In the genomic region with DNA sequence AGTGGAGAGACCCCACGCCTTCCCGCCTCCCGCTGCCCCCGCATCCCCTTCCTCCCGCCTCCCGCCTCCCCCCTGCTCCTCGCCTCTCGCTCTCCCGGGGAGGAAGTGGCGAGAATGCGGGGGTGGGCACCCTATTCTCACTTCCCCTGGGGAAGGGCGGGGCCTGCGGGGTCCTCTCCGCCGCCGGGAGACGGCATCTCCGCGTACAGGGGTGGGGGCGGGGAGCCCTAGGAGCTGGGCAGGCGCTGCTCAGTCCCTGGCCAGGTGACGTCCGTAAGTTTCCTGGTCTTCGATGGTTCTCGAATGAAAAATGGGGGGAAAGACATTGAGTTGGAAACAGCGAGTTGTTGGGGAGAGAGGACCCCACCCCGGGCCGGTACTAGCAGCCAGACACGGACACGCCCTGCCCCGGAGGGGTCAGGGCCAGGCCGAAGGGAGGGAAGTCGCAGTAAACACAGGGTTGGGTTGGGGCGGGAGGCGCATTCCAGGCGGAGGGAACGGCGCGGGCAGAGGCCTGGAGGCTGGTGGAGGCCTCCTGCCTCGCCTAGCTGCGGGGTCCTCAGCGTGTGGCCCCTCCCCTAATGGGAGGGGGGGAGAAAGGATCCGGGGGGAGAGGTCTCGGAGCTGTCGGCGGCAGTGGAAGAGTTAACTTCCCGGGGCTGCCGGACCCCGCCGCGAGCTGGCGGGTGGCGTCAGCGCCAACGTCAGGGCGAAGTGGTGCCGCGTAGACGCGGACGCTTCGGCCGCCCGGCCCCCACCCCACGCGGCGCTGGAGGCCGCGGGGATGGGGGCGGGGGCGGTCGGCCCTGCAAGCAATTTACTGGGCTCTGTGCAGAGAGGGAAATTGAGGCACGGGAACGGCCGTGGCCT, we compare ENCODE assay signal across 8 cellular contexts. TPM values are rescaled to one million over a fixed set of nuclear protein-coding genes. Genes with fewer than 3 reads are reported as not detected.
DNase-seq lines count a peak whose midpoint lies in the region; ATAC-seq lines count a peak whose summit lies in the region.

No MANE protein-coding gene starts in this region.

- under 1% methylated on average over 75 of the region's 75 CpGs for WGBS in thymus

- no peaks in the 10 kb centered on the region for H3K9me3 Mint-ChIP-seq in activated naive CD4-positive, alpha-beta T cell treated with anti-CD3 and anti-CD28 coated beads, Interleukin-2, amount 10 ng/mL, durations not matched to agents 7 days and 5 days

- H3K27ac ChIP-seq in SJSA1: peak overlapping the region; percentile 63
- H3K27ac ChIP-seq in thymus (ENCODE audit: low read depth): peak overlapping the region; percentile 99

- H3K4me3 ChIP-seq in SJSA1: peak overlapping the region; percentile 44
- peak overlapping the region; percentile 87 for H3K4me3 ChIP-seq in thymus (ENCODE audit: low read length)

- H3K27ac Mint-ChIP-seq in activated naive CD4-positive, alpha-beta T cell treated with anti-CD3 and anti-CD28 coated beads, Interleukin-2, amount 10 ng/mL, durations not matched to agents 7 days and 5 days: peak overlapping the region; percentile 96

- H3K27me3 ChIP-seq in SJSA1 (replicated peaks) (no peaks in the 10 kb centered on the region), thymus (ENCODE audit: control insufficient read depth, insufficient read depth) (no peaks in the 10 kb centered on the region)

- H3K4me1 ChIP-seq in SJSA1 (replicated peaks): peaks cover 37% of the 10 kb centered on the region
- peaks cover 11% of the 10 kb centered on the region for H3K4me1 ChIP-seq in thymus (ENCODE audit: control insufficient read depth, insufficient read depth, low read length)

- CTCF ChIA-PET in activated naive CD4-positive, alpha-beta T cell treated with anti-CD3 and anti-CD28 coated beads, Interleukin-2, amount 10 ng/mL, durations not matched to agents 7 days and 5 days (lab: Charles Lee): interaction anchor here (1.2 to 6.6 kb wide), 6 partner anchors 8 to 36 kb away, joined by 4 to 73 read pairs (median 9); partner anchors contain the start of gene JUND

- peak overlapping the region; percentile 89 for H3K4me3 Mint-ChIP-seq in activated naive CD4-positive, alpha-beta T cell treated with anti-CD3 and anti-CD28 coated beads, Interleukin-2, amount 10 ng/mL, durations not matched to agents 7 days and 5 days

- no peaks in the 10 kb centered on the region for H3K36me3 ChIP-seq in SJSA1
- no peaks in the 10 kb centered on the region for H3K36me3 ChIP-seq in thymus (ENCODE audit: control insufficient read depth, insufficient read depth)

- ATAC-seq in HG03139 (IDR thresholded peaks at IDR 0.05; ENCODE audit: unreplicated experiment): peak; percentile 35

- peaks cover 77% of the 10 kb centered on the region for H3K4me1 Mint-ChIP-seq in activated naive CD4-positive, alpha-beta T cell treated with anti-CD3 and anti-CD28 coated beads, Interleukin-2, amount 10 ng/mL, durations not matched to agents 7 days and 5 days

- H3K9me3 ChIP-seq in SJSA1 (replicated peaks) (no peaks in the 10 kb centered on the region), thymus (ENCODE audit: control insufficient read depth) (no peaks in the 10 kb centered on the region)

- H3K36me3 Mint-ChIP-seq in activated naive CD4-positive, alpha-beta T cell treated with anti-CD3 and anti-CD28 coated beads, Interleukin-2, amount 10 ng/mL, durations not matched to agents 7 days and 5 days: peaks cover 8% of the 10 kb centered on the region

- DNase-seq in NCI-H748 (lab: John Stamatoyannopoulos, UW; ENCODE audit: unreplicated experiment) (peak; percentile 66), NCI-H748 treated with DMSO at 0.1 percent for 48 hours (lab: John Stamatoyannopoulos, UW) (no peak), SJSA1 (ENCODE audit: low read depth in 1 of 2, low spot score in 2 of 2) (peak; percentile 72 to 87), glomerular visceral epithelial cell (ENCODE audit: extremely low spot score) (peak; percentile 61), nucleus accumbens (lab: John Stamatoyannopoulos, UW) (peak in 54 of 56 donors; percentile 27 to 85 (median 67))
- peak; percentile 91 for DNase-seq in activated naive CD4-positive, alpha-beta T cell treated with anti-CD3 and anti-CD28 coated beads, Interleukin-2, amount 10 ng/mL, durations not matched to agents 7 days and 5 days

- H3K27me3 Mint-ChIP-seq in activated naive CD4-positive, alpha-beta T cell treated with anti-CD3 and anti-CD28 coated beads, Interleukin-2, amount 10 ng/mL, durations not matched to agents 7 days and 5 days: no peaks in the 10 kb centered on the region

RNA-seq across cellular contexts. Expression of gene JUND, which starts 10.4 kb away (rescaled TPM):
- total RNA-seq in SJSA1 (2014; rRNA removed; shearing (Covaris generic)): 17.2 and 69.6 TPM in 2 replicates
- 88.3 TPM for polyA plus RNA-seq in thymus

RNA-seq across cellular contexts. Expression of gene IQCN, which starts 17.6 kb away (rescaled TPM):
- 0.13 and 0.22 TPM in 2 replicates for total RNA-seq in SJSA1 (2014; rRNA removed; shearing (Covaris generic))
- polyA plus RNA-seq in thymus: 5.0 TPM

RNA-seq across cellular contexts. Expression of gene LSM4, which starts 31.1 kb away (rescaled TPM):
- 395 and 478 TPM in 2 replicates for total RNA-seq in SJSA1 (2014; rRNA removed; shearing (Covaris generic))
- polyA plus RNA-seq in thymus: 147 TPM

RNA-seq across cellular contexts. Expression of gene PGPEP1, which starts 48.6 kb away (rescaled TPM):
- 5.7 and 9.0 TPM in 2 replicates for total RNA-seq in SJSA1 (2014; rRNA removed; shearing (Covaris generic))
- 14.8 TPM for polyA plus RNA-seq in thymus
